In the genomic region with DNA sequence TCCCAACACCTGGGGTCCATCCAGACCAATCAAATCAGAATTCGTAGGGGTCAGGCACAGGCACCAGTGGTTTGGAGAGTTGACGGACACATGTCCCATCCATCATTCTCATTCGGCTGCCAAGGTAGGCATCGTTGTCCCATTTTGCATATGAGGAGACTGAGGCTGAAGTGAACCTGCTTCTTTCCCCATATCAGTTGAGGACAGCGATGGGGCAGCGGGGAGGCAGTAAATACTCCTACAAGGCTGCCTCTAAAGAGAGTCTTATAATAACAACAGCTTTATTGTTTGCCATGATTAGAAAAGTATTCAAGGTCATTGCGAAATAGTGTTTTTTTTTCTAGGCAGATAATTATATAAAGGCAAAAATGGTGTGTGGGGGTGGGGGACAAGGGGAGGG, we compare ENCODE assay signal across 1 cellular context.
TF ChIP-seq lines count a peak whose summit lies in the region.

No MANE protein-coding gene starts in this region.

TF ChIP-seq in neural cell, 6 proteins besides CTCF, POLR2A, EP300 and RAD21 (continued from another document):
- TF ChIP-seq, protein P1, sequence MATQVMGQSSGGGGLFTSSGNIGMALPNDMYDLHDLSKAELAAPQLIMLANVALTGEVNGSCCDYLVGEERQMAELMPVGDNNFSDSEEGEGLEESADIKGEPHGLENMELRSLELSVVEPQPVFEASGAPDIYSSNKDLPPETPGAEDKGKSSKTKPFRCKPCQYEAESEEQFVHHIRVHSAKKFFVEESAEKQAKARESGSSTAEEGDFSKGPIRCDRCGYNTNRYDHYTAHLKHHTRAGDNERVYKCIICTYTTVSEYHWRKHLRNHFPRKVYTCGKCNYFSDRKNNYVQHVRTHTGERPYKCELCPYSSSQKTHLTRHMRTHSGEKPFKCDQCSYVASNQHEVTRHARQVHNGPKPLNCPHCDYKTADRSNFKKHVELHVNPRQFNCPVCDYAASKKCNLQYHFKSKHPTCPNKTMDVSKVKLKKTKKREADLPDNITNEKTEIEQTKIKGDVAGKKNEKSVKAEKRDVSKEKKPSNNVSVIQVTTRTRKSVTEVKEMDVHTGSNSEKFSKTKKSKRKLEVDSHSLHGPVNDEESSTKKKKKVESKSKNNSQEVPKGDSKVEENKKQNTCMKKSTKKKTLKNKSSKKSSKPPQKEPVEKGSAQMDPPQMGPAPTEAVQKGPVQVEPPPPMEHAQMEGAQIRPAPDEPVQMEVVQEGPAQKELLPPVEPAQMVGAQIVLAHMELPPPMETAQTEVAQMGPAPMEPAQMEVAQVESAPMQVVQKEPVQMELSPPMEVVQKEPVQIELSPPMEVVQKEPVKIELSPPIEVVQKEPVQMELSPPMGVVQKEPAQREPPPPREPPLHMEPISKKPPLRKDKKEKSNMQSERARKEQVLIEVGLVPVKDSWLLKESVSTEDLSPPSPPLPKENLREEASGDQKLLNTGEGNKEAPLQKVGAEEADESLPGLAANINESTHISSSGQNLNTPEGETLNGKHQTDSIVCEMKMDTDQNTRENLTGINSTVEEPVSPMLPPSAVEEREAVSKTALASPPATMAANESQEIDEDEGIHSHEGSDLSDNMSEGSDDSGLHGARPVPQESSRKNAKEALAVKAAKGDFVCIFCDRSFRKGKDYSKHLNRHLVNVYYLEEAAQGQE (IDR thresholded peaks at IDR 0.05; ENCODE audit: borderline replicate concordance), result no peak
- TF ChIP-seq SMC3 (conservative IDR thresholded peaks at IDR 0.05; ENCODE audit: poor library complexity) (no peak), TAF1 (IDR thresholded peaks at IDR 0.05; ENCODE audit: low read depth) (no peak)
